In the genomic region with DNA sequence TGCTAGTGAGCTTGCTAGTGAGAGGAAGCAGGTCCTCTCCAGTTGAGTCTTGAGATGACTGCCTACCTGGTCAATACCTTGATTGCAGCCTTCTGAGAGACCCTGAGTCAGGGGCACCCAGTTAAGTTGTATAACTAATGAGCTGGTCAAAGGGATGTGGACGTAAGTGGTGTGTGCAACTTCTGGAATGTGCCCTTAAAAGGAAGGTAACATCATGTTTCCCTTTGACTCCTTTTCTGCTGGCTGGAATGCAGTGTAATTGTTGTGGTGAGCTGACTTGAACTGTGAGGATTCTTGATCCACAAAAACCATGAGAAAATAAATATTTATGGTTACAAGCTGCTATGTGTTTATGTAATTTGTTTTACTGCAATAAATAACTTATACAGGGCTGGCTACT, we compare ENCODE assay signal across 20 cellular contexts. TPM values are rescaled to one million over a fixed set of nuclear protein-coding genes. Genes with fewer than 3 reads are reported as not detected.
DNase-seq lines count a peak whose midpoint lies in the region; ATAC-seq, FAIRE-seq and TF ChIP-seq lines count a peak whose summit lies in the region.
"Had no signal": no experiment of that assay in that cellular context is flagged by ENCODE, and none has a peak within 500 bp of the region (broad histone marks: within the 10 kb centered on the region; RNA-seq: fewer than 3 reads in every experiment).

No MANE protein-coding gene starts in this region.

- no peak for TF ChIP-seq CTCF in fibroblast of villous mesenchyme (IDR thresholded peaks at IDR 0.05; ENCODE audit: insufficient read depth, low read depth, low read length)
- no peak for TF ChIP-seq CTCF in smooth muscle cell (IDR thresholded peaks at IDR 0.05; ENCODE audit: borderline replicate concordance, insufficient read depth, poor library complexity, severe bottlenecking)

- peak overlapping the region; percentile 46 for H2AFZ ChIP-seq in smooth muscle cell (ENCODE audit: low read depth)

- peaks cover 10% of the 10 kb centered on the region for H3K4me1 Mint-ChIP-seq in T-helper 17 cell

- H4K20me1 ChIP-seq in smooth muscle cell (ENCODE audit: low read depth), result peaks cover 17% of the 10 kb centered on the region

- DNase-seq in GM04504 (ENCODE audit: low read depth) (peak; percentile 3), T-helper 17 cell (no peak), fibroblast of villous mesenchyme (ENCODE audit: low read depth) (peak; percentile 26), smooth muscle cell (lab: John Stamatoyannopoulos, UW; ENCODE audit: unreplicated experiment) (no peak), small intestine (no peak), cardiac septum (ENCODE audit: low spot score) (no peak), amygdala (lab: John Stamatoyannopoulos, UW) (no peak)
- DNase-seq: activated CD4-positive, alpha-beta T cell treated with anti-CD3 and anti-CD28 coated beads, Interleukin-2, amount 50 U/mL, for 4 hours; activated T-cell treated with anti-CD3 and anti-CD28 coated beads for 4 hours; anterior cingulate cortex; lower lobe of right lung; MM.1S; NCI-H1694 treated with DMSO at 0.1 percent for 48 hours; NCI-H446; pancreas; stimulated activated CD4-positive, alpha-beta T cell treated with anti-CD3 and anti-CD28 coated beads, Interleukin-4, amount 100 ng/mL, for 4 hours had no signal

- H3K4me3 ChIP-seq in fibroblast of villous mesenchyme (ENCODE audit: low read depth, low read length), result no peak overlapping the region
- no peak overlapping the region for H3K4me3 ChIP-seq in smooth muscle cell
- no peak overlapping the region for H3K4me3 ChIP-seq in small intestine (ENCODE audit: low read depth in 1 of 2, low read length in 2 of 2)
- H3K4me3 ChIP-seq: BLaER1 treated with 17β-estradiol and CSF1 and Interleukin-3, amounts not matched to agents 10 nM and 100 nM; lower lobe of right lung; pancreas; skin epidermis; suprapubic skin had no signal

- ATAC-seq in T-helper 17 cell, result no peak
- ATAC-seq: lower lobe of right lung, pancreas had no signal

- no peak overlapping the region for H3K4me2 ChIP-seq in smooth muscle cell

- H3K36me3 Mint-ChIP-seq in T-helper 17 cell (ENCODE audit: low read depth), result no peaks in the 10 kb centered on the region

- H3F3A ChIP-seq in smooth muscle cell (ENCODE audit: low read depth), result no peaks in the 10 kb centered on the region

- 56% methylated on average over 1 of the region's 1 CpG for WGBS in smooth muscle cell (ENCODE audit: low lambda C conversion rate)
- WGBS in small intestine, 3 donors, result 59 to 95% (median 78%) methylated on average over 1 of the region's 1 CpG

- H3K4me1 ChIP-seq in smooth muscle cell (ENCODE audit: low read depth) (peaks cover 21% of the 10 kb centered on the region), small intestine (ENCODE audit: control insufficient read depth in 2 of 2, insufficient read depth in 1 of 2, low read depth in 1 of 2, low read length in 1 of 2) (peaks cover 3% of the 10 kb centered on the region in 2 donors)

- H3K9me3 ChIP-seq in T-helper 17 cell (ENCODE audit: control insufficient read depth, low read length, poor library complexity, severe bottlenecking), result no peaks in the 10 kb centered on the region
- no peaks in the 10 kb centered on the region for H3K9me3 ChIP-seq in smooth muscle cell (replicated peaks; ENCODE audit: low read depth)
- H3K9me3 ChIP-seq in small intestine (ENCODE audit: control insufficient read depth, low read depth), result no peaks in the 10 kb centered on the region
- H3K9me3 ChIP-seq: BLaER1 treated with 17β-estradiol and CSF1 and Interleukin-3, amounts not matched to agents 10 nM and 100 nM; lower lobe of right lung; pancreas; suprapubic skin had no signal

- H3K4me3 Mint-ChIP-seq in T-helper 17 cell, result no peak overlapping the region
- H3K4me3 Mint-ChIP-seq: dendritic cell treated with granulocyte-macrophage colony-stimulating factor and Interleukin-4, amounts not matched to agents 40 ng/mL and 50 ng/mL, for 4 days had no signal

- FAIRE-seq in small intestine (lab: Jason Lieb, UNC), result no peak
- FAIRE-seq: pancreas had no signal

- H3K36me3 ChIP-seq in smooth muscle cell (ENCODE audit: low read depth), result no peaks in the 10 kb centered on the region
- H3K36me3 ChIP-seq in small intestine (ENCODE audit: control insufficient read depth in 2 of 2, insufficient read depth in 2 of 2, low read length in 2 of 2), result no peaks in the 10 kb centered on the region
- H3K36me3 ChIP-seq: lower lobe of right lung, pancreas, suprapubic skin had no signal

- no peak overlapping the region for H3K27ac ChIP-seq in smooth muscle cell (ENCODE audit: low read depth)
- no peak overlapping the region for H3K27ac ChIP-seq in small intestine (ENCODE audit: low read depth in 1 of 2, low read length in 1 of 2)
- H3K27ac ChIP-seq: lower lobe of right lung, pancreas, skin epidermis, suprapubic skin had no signal

- H3K79me2 ChIP-seq in smooth muscle cell (ENCODE audit: low read depth), result peaks cover 25% of the 10 kb centered on the region

- H3K27ac Mint-ChIP-seq in T-helper 17 cell, result peak overlapping the region; percentile 34

- peaks cover 3% of the 10 kb centered on the region for H3K27me3 Mint-ChIP-seq in T-helper 17 cell

- H3K27me3 ChIP-seq in smooth muscle cell (ENCODE audit: low read depth), result no peaks in the 10 kb centered on the region
- no peaks in the 10 kb centered on the region for H3K27me3 ChIP-seq in small intestine (ENCODE audit: control insufficient read depth in 2 of 2, insufficient read depth in 2 of 2, low read length in 2 of 2)
- H3K27me3 ChIP-seq: BLaER1 treated with 17β-estradiol and CSF1 and Interleukin-3, amounts not matched to agents 10 nM and 100 nM; pancreas; suprapubic skin had no signal

- no peak overlapping the region for H3K9ac ChIP-seq in smooth muscle cell (ENCODE audit: low read depth)
- H3K9ac ChIP-seq: BLaER1 treated with 17β-estradiol and CSF1 and Interleukin-3, amounts not matched to agents 10 nM and 100 nM had no signal

- intact Hi-C loops in cardiac septum (cut with DNase I), result no loop called here

RNA-seq across cellular contexts. Expression of gene SNX2, which starts 2.4 kb away (rescaled TPM):
- total RNA-seq in T-helper 17 cell, result 10 to 100 TPM; 52.4 to 57.4 TPM
- 65.4 and 66.9 TPM in 2 replicates for total RNA-seq in fibroblast of villous mesenchyme
- total RNA-seq in smooth muscle cell, result 70.1 and 88.4 TPM in 2 replicates
- polyA plus RNA-seq in smooth muscle cell, result 81.9 and 89.3 TPM in 2 replicates
- 10 to 100 TPM; 41.4 to 54.6 (median 50.5) TPM for polyA plus RNA-seq in small intestine
- total RNA-seq in cardiac septum, result 28.8 TPM

Comparison
In these comparisons a context has a peak if more than half of its experiments do, and no peak if none do; other contexts are left out.
1. DNase-seq: peak in GM04504 (single experiment) and fibroblast of villous mesenchyme (single experiment); none in T-helper 17 cell (0 of 3), smooth muscle cell (single experiment), small intestine (single experiment), cardiac septum (single experiment) and amygdala (0 of 56).